Comparison of ENCODE assay signal across 8 cellular contexts in the genomic region with DNA sequence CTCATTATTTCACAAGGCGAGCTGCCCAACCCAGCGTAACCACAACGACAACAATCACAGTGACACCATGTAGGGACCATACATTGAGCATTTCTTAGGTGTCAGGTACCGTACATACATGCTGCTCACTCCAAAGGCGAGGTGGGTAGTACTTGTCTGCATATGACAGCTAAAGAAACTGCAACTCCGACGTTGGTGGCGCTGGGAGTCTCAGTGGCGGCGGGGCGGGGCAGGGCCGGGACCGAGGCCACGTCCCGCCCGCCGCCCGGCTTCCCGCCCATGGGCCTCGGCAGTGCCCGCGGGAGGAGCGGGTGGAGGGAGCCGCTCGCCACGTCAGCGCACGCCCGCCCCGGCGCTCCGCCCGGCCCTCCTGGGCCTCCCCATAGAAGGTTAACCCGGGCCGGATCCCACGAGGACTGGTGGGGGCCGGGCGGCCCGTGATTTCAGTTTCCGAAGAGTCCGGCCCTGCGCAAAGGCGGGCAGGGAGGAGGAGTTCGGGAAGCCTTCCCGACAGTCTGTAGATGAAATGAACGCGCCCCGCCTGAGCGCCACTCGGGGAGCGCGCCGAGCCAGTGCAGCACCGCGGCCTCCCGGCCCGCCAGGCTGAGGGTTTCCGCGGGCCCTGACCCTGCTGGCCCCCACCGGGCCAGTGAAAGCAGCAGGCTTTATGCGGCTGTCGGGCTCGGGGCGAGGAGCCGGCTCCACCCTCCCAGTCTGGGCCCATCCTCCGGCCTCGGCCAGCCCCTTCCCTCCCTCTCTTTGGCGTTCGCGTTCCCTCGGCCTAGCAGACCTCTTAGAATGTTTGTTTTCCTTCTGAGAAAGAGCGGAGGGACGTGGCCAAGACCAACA.
DNase-seq lines count a peak whose midpoint lies in the region; ATAC-seq, FAIRE-seq and TF ChIP-seq lines count a peak whose summit lies in the region.

No MANE protein-coding gene starts in this region.

- peak; percentile 2 to 52; a peak in 1 of 4 replicates for TF ChIP-seq EP300 in HepG2 (IDR thresholded peaks at IDR 0.05; ENCODE audit: low read depth in 2 of 2, low read length in 2 of 2)
- TF ChIP-seq EP300 in HepG2 (CRISPR knock-in tag; IDR thresholded peaks at IDR 0.05; ENCODE audit: borderline replicate concordance) = no peak

- intact Hi-C loops in dendritic cell treated with granulocyte-macrophage colony-stimulating factor and Interleukin-4, amounts not matched to agents 40 ng/mL and 50 ng/mL, for 4 days (cut with micrococcal nuclease) = loop anchor here (5.0 kb wide), 2 partner anchors 121 to 389 kb away; a partner anchor contains a TSS
- intact Hi-C loops in HepG2 (cut with micrococcal nuclease; ENCODE audit: unreplicated experiment) = loop anchor here (10.0 kb wide), 1 partner anchor 151 kb away; no protein-coding TSS in a partner anchor

- no peak overlapping the region for H2AFZ ChIP-seq in HepG2 (ENCODE audit: low read length)

- H3K4me3 Mint-ChIP-seq in dendritic cell treated with granulocyte-macrophage colony-stimulating factor and Interleukin-4, amounts not matched to agents 40 ng/mL and 50 ng/mL, for 4 days = peak overlapping the region; percentile 75

- H3K27ac Mint-ChIP-seq in dendritic cell treated with granulocyte-macrophage colony-stimulating factor and Interleukin-4, amounts not matched to agents 40 ng/mL and 50 ng/mL, for 4 days = peak overlapping the region; percentile 95

- CTCF ChIA-PET in HepG2 (lab: Yijun Ruan, JAX; ENCODE audit: low intra/inter-chr PET ratio, low total read pairs) = no interaction called here

- BruUV-seq in HepG2 (replicated peaks; lab: Mats Ljungman, UMichigan) = TSS peak; percentile 95

- ATAC-seq in GM18520 (IDR thresholded peaks at IDR 0.05; ENCODE audit: unreplicated experiment) (peak; percentile 88), HG03039 (IDR thresholded peaks at IDR 0.05; ENCODE audit: unreplicated experiment) (peak; percentile 88), HepG2 (peak; percentile 84)

- no peaks in the 10 kb centered on the region for H3K27me3 ChIP-seq in HepG2 (ENCODE audit: control insufficient read depth in 1 of 2, insufficient read depth in 2 of 2, low read length in 2 of 2)

- H3K36me3 Mint-ChIP-seq in dendritic cell treated with granulocyte-macrophage colony-stimulating factor and Interleukin-4, amounts not matched to agents 40 ng/mL and 50 ng/mL, for 4 days (ENCODE audit: low read depth) = no peaks in the 10 kb centered on the region

- no peaks in the 10 kb centered on the region for H3K79me2 ChIP-seq in HepG2 (ENCODE audit: insufficient read depth, low read length)

- H3K27me3 Mint-ChIP-seq in dendritic cell treated with granulocyte-macrophage colony-stimulating factor and Interleukin-4, amounts not matched to agents 40 ng/mL and 50 ng/mL, for 4 days = no peaks in the 10 kb centered on the region

- H3K36me3 ChIP-seq in HepG2 (replicated peaks in 1 of 2; ENCODE audit: control insufficient read depth in 1 of 2, insufficient read depth in 2 of 2, low read length in 2 of 2) = no peaks in the 10 kb centered on the region

- POLR2A ChIA-PET in HepG2 (lab: Yijun Ruan, JAX) = interaction anchor here (0.6 to 3.9 kb wide), 14 partner anchors 8 to 794 kb away, joined by 3 to 24 read pairs (median 4); a partner anchor contains a TSS

- peak overlapping the region; percentile 99 for H3K4me2 ChIP-seq in HepG2 (ENCODE audit: low read depth, low read length)

- no peaks in the 10 kb centered on the region for H4K20me1 ChIP-seq in HepG2 (ENCODE audit: insufficient read depth, low read length)

- no peaks in the 10 kb centered on the region for H3K9me3 ChIP-seq in HepG2 (ENCODE audit: low read length)

- H3K4me1 Mint-ChIP-seq in dendritic cell treated with granulocyte-macrophage colony-stimulating factor and Interleukin-4, amounts not matched to agents 40 ng/mL and 50 ng/mL, for 4 days (ENCODE audit: low read depth) = peaks cover 69% of the 10 kb centered on the region

- peak overlapping the region; percentile 89 for H3K27ac ChIP-seq in HepG2 (ENCODE audit: extremely low read length, insufficient read depth, low read length)

- H3K4me3 ChIP-seq in HepG2 (replicated peaks in 1 of 3; ENCODE audit: insufficient read depth in 1 of 3, low read depth in 2 of 3, low read length in 3 of 3) = peak overlapping the region; percentile 63 to 71 (median 66)

- TF ChIP-seq CTCF in HepG2 (CRISPR knock-in tag; IDR thresholded peaks at IDR 0.05) = no peak

- H3K4me1 ChIP-seq in HepG2 (ENCODE audit: insufficient read depth, low read length) = peaks cover 78% of the 10 kb centered on the region

- H3K9me3 Mint-ChIP-seq in dendritic cell treated with granulocyte-macrophage colony-stimulating factor and Interleukin-4, amounts not matched to agents 40 ng/mL and 50 ng/mL, for 4 days = no peaks in the 10 kb centered on the region

- no peak for FAIRE-seq in HepG2 (lab: Jason Lieb, UNC)

- peak; percentile 50; the same call in 1 of the 2 replicates for TF ChIP-seq RAD21 in HepG2 (CRISPR knock-in tag; IDR thresholded peaks at IDR 0.05)

- H3K9ac ChIP-seq in HepG2 (ENCODE audit: insufficient read depth, low read depth, low read length) = peak overlapping the region; percentile 88

- peak; percentile 65 to 90 for TF ChIP-seq POLR2A in HepG2 (IDR thresholded peaks at IDR 0.05; ENCODE audit: insufficient read depth in 1 of 2, low read depth in 2 of 2, low read length in 2 of 2)

- peak; percentile 90 for DNase-seq in ACHN
- peak; percentile 41 for DNase-seq in NCI-H345 treated with DMSO at 0.1 percent for 48 hours (lab: John Stamatoyannopoulos, UW; ENCODE audit: unreplicated experiment)
- peak; percentile 65 to 72 for DNase-seq in activated CD4-positive, alpha-beta T cell treated with anti-CD3 and anti-CD28 coated beads, Interleukin-2, amount 50 U/mL, for 4 hours
- DNase-seq in HepG2 (ENCODE audit: low spot score) = peak; percentile 82
- peak; percentile 77 to 79 for DNase-seq in stimulated activated CD4-positive, alpha-beta T cell treated with anti-CD3 and anti-CD28 coated beads, Interleukin-2, amount 100 ng/mL, for 48 hours

- in situ Hi-C loops in ACHN (cut with HindIII; ENCODE audit: low pct_ligation_motif_present, low pct_unique_long_range_greater_than_20kb, low sequenced_read_pairs) (no loop called here), HepG2 (cut with HindIII; ENCODE audit: extremely low pct_ligation_motif_present, low pct_unique_long_range_greater_than_20kb) (no loop called here)

- 0% methylated on average over 4 of the region's 73 CpGs for WGBS in HepG2 (ENCODE audit: low lambda C conversion rate)

TF ChIP-seq in HepG2, 621 proteins besides CTCF, POLR2A, EP300 and RAD21 (continues in another document):
- TF ChIP-seq, protein P1, sequence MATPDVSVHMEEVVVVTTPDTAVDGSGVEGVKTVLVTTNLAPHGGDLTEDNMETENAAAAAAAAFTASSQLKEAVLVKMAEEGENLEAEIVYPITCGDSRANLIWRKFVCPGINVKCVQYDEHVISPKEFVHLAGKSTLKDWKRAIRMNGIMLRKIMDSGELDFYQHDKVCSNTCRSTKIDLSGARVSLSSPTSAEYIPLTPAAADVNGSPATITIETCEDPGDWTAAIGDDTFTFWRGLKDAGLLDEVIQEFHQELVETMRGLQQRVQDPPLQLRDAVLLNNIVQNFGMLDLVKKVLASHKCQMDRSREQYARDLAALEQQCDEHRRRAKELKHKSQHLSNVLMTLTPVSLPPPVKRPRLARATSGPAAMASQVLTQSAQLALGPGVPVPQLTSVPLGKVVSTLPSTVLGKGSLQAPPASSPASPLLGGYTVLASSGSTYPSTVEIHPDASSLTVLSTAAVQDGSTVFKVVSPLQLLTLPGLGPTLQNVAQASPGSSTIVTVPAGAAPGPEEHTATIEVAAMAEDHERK (CRISPR knock-in tag; IDR thresholded peaks at IDR 0.05; ENCODE audit: low read depth) = 0 out of 2 replicates have a peak, but pooled peaks have one; percentile 9
- TF ChIP-seq IRF2 (CRISPR knock-in tag; IDR thresholded peaks at IDR 0.05) (0 out of 2 replicates have a peak, but pooled peaks have one; percentile 42), FOXJ3 (CRISPR knock-in tag; IDR thresholded peaks at IDR 0.05; ENCODE audit: borderline replicate concordance) (no peak), NR3C1 (CRISPR knock-in tag; IDR thresholded peaks at IDR 0.05) (no peak), TAF1 (CRISPR knock-in tag; IDR thresholded peaks at IDR 0.05) (peak; percentile 84), ZNF101 (CRISPR knock-in tag; IDR thresholded peaks at IDR 0.05; ENCODE audit: borderline replicate concordance, low read depth) (no peak)
- TF ChIP-seq, protein P2, sequence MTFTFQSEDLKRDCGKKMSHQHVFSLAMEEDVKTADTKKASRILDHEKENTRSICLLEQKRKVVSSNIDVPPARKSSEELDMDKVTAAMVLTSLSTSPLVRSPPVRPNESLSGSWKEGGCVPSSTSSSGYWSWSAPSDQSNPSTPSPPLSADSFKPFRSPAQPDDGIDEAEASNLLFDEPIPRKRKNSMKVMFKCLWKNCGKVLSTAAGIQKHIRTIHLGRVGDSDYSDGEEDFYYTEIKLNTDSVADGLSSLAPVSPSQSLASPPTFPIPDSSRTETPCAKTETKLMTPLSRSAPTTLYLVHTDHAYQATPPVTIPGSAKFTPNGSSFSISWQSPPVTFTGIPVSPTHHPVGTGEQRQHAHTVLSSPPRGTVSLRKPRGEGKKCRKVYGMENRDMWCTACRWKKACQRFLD (CRISPR knock-in tag; IDR thresholded peaks at IDR 0.05; ENCODE audit: borderline replicate concordance) = peak; percentile 38; the same call in 1 of the 2 replicates
- TF ChIP-seq, protein P3, sequence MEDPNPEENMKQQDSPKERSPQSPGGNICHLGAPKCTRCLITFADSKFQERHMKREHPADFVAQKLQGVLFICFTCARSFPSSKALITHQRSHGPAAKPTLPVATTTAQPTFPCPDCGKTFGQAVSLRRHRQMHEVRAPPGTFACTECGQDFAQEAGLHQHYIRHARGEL (CRISPR knock-in tag; IDR thresholded peaks at IDR 0.05) = no peak
- TF ChIP-seq, protein P4, sequence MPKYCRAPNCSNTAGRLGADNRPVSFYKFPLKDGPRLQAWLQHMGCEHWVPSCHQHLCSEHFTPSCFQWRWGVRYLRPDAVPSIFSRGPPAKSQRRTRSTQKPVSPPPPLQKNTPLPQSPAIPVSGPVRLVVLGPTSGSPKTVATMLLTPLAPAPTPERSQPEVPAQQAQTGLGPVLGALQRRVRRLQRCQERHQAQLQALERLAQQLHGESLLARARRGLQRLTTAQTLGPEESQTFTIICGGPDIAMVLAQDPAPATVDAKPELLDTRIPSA (CRISPR knock-in tag; IDR thresholded peaks at IDR 0.05; ENCODE audit: borderline replicate concordance) = no peak

Comparison
In these comparisons a context has a peak if more than half of its experiments do, and no peak if none do; other contexts are left out.
1. Peak in every context shown above with its lines: DNase-seq, ATAC-seq, H3K4me3 ChIP-seq and H3K27ac ChIP-seq.